11 cellular contexts compared by ENCODE assay signal in genomic region chr16:49698931-49699715, GRCh38.
DNase-seq lines count a peak whose midpoint lies in the region; ATAC-seq and TF ChIP-seq lines count a peak whose summit lies in the region.
"Had no signal": no experiment of that assay in that cellular context is flagged by ENCODE, and none has a peak within 500 bp of the region (broad histone marks: within the 10 kb centered on the region; RNA-seq: fewer than 3 reads in every experiment).

No MANE protein-coding gene starts in this region.

- intact Hi-C loops in heart right ventricle (cut with DNase I) (loop anchor here in 1 of 10 donors (5.0 kb wide), 1 partner anchor 37 kb away; no protein-coding TSS in a partner anchor), gastrocnemius medialis (cut with DNase I; ENCODE audit: low total_unique reads) (no loop called here)

- peak overlapping the region; percentile 58 for H3K9ac ChIP-seq in SK-N-MC (ENCODE audit: insufficient read length)

- 37 to 44% methylated on average over 18 of the region's 18 CpGs for WGBS in heart right ventricle, 2 donors

- no peaks in the 10 kb centered on the region for H3K9me3 ChIP-seq in SK-N-MC (ENCODE audit: low read depth, low read length)
- no peaks in the 10 kb centered on the region for H3K9me3 ChIP-seq in heart right ventricle
- H3K9me3 ChIP-seq in gastrocnemius medialis, result no peaks in the 10 kb centered on the region

- TF ChIP-seq CTCF in heart right ventricle (IDR thresholded peaks at IDR 0.05) (no peak), gastrocnemius medialis (IDR thresholded peaks at IDR 0.05 in 4 of 5, conservative IDR thresholded peaks at IDR 0.05 in 1 of 5) (no peak), omental fat pad (IDR thresholded peaks at IDR 0.05) (no peak)

- peaks cover 0 to 23% (median 0%) of the 10 kb centered on the region in 7 donors for H3K27me3 ChIP-seq in heart right ventricle
- H3K27me3 ChIP-seq in gastrocnemius medialis, result no peaks in the 10 kb centered on the region

- ATAC-seq in heart right ventricle, result peak in 7 of 8 donors; percentile 38 to 62 (median 55)
- ATAC-seq in gastrocnemius medialis, result no peak
- ATAC-seq in HG03521 (IDR thresholded peaks at IDR 0.05; ENCODE audit: unreplicated experiment), result no peak
- no peak for ATAC-seq in omental fat pad (ENCODE audit: low FRiP score)
- ATAC-seq: activated naive CD4-positive, alpha-beta T cell treated with anti-CD3 and anti-CD28 coated beads, Interleukin-2, amount 50 U/mL, for 72 hours had no signal

- H3K4me1 ChIP-seq in heart right ventricle (peaks cover 18 to 63% (median 41%) of the 10 kb centered on the region in 9 donors), gastrocnemius medialis (peaks cover 31 to 35% of the 10 kb centered on the region in 2 donors)

- H3K27ac ChIP-seq in SK-N-MC (peak overlapping the region; percentile 97), heart right ventricle (peak overlapping the region in 9 of 10 donors; percentile 54 to 85 (median 74)), gastrocnemius medialis (peak overlapping the region in 3 of 4 donors; percentile 41 to 48 (median 43))
- H3K27ac ChIP-seq: epithelial cell of prostate had no signal

- H3K36me3 ChIP-seq in SK-N-MC (ENCODE audit: insufficient read depth, low read length) (no peaks in the 10 kb centered on the region), heart right ventricle (no peaks in the 10 kb centered on the region), gastrocnemius medialis (no peaks in the 10 kb centered on the region)

- TF ChIP-seq POLR2A in gastrocnemius medialis (IDR thresholded peaks at IDR 0.05), result no peak

- DNase-seq in H4 (ENCODE audit: low spot score) (peak; percentile 38), SK-N-MC (ENCODE audit: low read depth, low spot score) (no peak), heart right ventricle (peak; percentile 70 to 72), gastrocnemius medialis (peak in 1 of 2 donors; percentile 50), DMS79 treated with DMSO at 0.1 percent for 48 hours (lab: John Stamatoyannopoulos, UW) (no peak), medulla oblongata (ENCODE audit: extremely low spot score) (no peak), omental fat pad (ENCODE audit: low spot score) (no peak)
- DNase-seq: stimulated activated CD4-positive, alpha-beta T cell treated with anti-CD3 and anti-CD28 coated beads, Interleukin-4, amount 100 ng/mL, for 4 hours had no signal

- in situ Hi-C loops in gastrocnemius medialis (cut with MboI; ENCODE audit: low sequenced_read_pairs in 4 of 4), result no loop called here

- H3K4me3 ChIP-seq in SK-N-MC (peak overlapping the region; percentile 69), heart right ventricle (peak overlapping the region in 6 of 10 donors; percentile 2 to 27 (median 18)), gastrocnemius medialis (peak overlapping the region in 1 of 4 donors; percentile 6)

Comparison
In these comparisons a context has a peak if more than half of its experiments do, and no peak if none do; other contexts are left out.
1. DNase-seq: peak in H4 (single experiment) and heart right ventricle (2 of 2); none in SK-N-MC (single experiment), DMS79 treated with DMSO at 0.1 percent for 48 hours (single experiment), medulla oblongata (single experiment) and omental fat pad (single experiment).
2. H3K27ac ChIP-seq: peak in every context shown above with its lines; median percentile 97 in SK-N-MC; 74 in heart right ventricle; 43 in gastrocnemius medialis.
3. ATAC-seq: peak in heart right ventricle (7 of 8); none in gastrocnemius medialis (0 of 2), HG03521 (single experiment) and omental fat pad (single experiment).